In the genomic region with DNA sequence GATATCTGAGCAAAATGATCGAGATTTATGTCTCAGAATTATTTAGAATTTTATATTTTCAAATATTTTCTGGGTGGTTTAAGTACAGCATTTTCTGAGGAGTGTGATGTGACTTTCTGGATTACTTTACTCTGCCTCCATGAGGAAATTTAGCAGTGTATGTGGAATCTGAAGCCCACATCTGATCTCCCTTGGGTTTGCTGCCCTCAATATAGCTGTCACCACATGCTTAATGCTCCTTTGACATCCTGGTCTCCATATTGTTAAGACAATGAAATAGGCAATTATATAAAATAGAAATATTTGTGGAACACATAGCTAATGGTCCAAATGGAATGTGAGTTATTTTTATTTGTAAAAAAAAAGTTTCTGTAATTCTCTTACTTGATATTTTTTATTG, we compare ENCODE assay signal across 1 cellular context.
TF ChIP-seq lines count a peak whose summit lies in the region.

No MANE protein-coding gene starts in this region.

TF ChIP-seq in SK-N-SH, 30 proteins besides CTCF, POLR2A, EP300 and RAD21 (continued from another document):
- TF ChIP-seq, protein P1, sequence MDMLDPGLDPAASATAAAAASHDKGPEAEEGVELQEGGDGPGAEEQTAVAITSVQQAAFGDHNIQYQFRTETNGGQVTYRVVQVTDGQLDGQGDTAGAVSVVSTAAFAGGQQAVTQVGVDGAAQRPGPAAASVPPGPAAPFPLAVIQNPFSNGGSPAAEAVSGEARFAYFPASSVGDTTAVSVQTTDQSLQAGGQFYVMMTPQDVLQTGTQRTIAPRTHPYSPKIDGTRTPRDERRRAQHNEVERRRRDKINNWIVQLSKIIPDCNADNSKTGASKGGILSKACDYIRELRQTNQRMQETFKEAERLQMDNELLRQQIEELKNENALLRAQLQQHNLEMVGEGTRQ (IDR thresholded peaks at IDR 0.05; ENCODE audit: borderline replicate concordance, low read depth, low read length), result no peak
- no peak for TF ChIP-seq JUND (IDR thresholded peaks at IDR 0.05)
- no peak for TF ChIP-seq RXRA (IDR thresholded peaks at IDR 0.05; ENCODE audit: borderline replicate concordance, low read depth)
- no peak for TF ChIP-seq ELF1 (IDR thresholded peaks at IDR 0.05)
- no peak for TF ChIP-seq RCOR1 (IDR thresholded peaks at IDR 0.05; ENCODE audit: low read length)
- no peak for TF ChIP-seq CHD2 (IDR thresholded peaks at IDR 0.05; ENCODE audit: low read length, partially characterized antibody)
- no peak for TF ChIP-seq TEAD4 (IDR thresholded peaks at IDR 0.05; ENCODE audit: borderline replicate concordance, insufficient read depth)
